ENCODE assay signal across 17 cellular contexts in genomic region chr10:99781734-99782429, GRCh38. TPM values are rescaled to one million over a fixed set of nuclear protein-coding genes. Genes with fewer than 3 reads are reported as not detected.
DNase-seq lines count a peak whose midpoint lies in the region; ATAC-seq and TF ChIP-seq lines count a peak whose summit lies in the region.
"Had no signal": no experiment of that assay in that cellular context is flagged by ENCODE, and none has a peak within 500 bp of the region (broad histone marks: within the 10 kb centered on the region; RNA-seq: fewer than 3 reads in every experiment).

No MANE protein-coding gene starts in this region.

- peaks cover 3% of the 10 kb centered on the region for H3K27me3 Mint-ChIP-seq in activated CD4-positive, alpha-beta T cell treated with anti-CD3 and anti-CD28 coated beads, Interleukin-2, amount 10 ng/mL, durations not matched to agents 24 days and 14 days

- H3K27me3 ChIP-seq in adipocyte (replicated peaks; ENCODE audit: control insufficient read depth, insufficient read depth, low read length), result no peaks in the 10 kb centered on the region
- no peaks in the 10 kb centered on the region for H3K27me3 ChIP-seq in liver (ENCODE audit: control insufficient read depth in 4 of 4, insufficient read depth in 4 of 4, low read length in 3 of 4)
- H3K27me3 ChIP-seq in suprapubic skin, result no peaks in the 10 kb centered on the region
- H3K27me3 ChIP-seq: BLaER1 treated with 17β-estradiol and CSF1 and Interleukin-3, amounts not matched to agents 10 nM and 100 nM; SJSA1 had no signal

- no peaks in the 10 kb centered on the region for H3K9me3 ChIP-seq in HEK293 (ENCODE audit: control insufficient read depth, insufficient read depth, low read depth, low read length)
- H3K9me3 ChIP-seq in adipocyte (ENCODE audit: control insufficient read depth, low read length), result no peaks in the 10 kb centered on the region
- H3K9me3 ChIP-seq in liver (ENCODE audit: control insufficient read depth in 4 of 4, low read length in 3 of 4), result no peaks in the 10 kb centered on the region
- H3K9me3 ChIP-seq in suprapubic skin, result no peaks in the 10 kb centered on the region
- H3K9me3 ChIP-seq: BLaER1 treated with 17β-estradiol and CSF1 and Interleukin-3, amounts not matched to agents 10 nM and 100 nM; SJSA1 had no signal

- CTCF ChIA-PET in HEK293 (lab: Yijun Ruan, JAX), result interaction anchor here (0.5 to 0.7 kb wide), 3 partner anchors 49 to 1337 kb away, joined by 3 read pairs; no protein-coding TSS in a partner anchor

- peak overlapping the region; percentile 98 for H3K9ac ChIP-seq in adipocyte (ENCODE audit: low read length)
- no peak overlapping the region for H3K9ac ChIP-seq in liver (ENCODE audit: low read depth in 1 of 2, low read length in 2 of 2)
- H3K9ac ChIP-seq: BLaER1 treated with 17β-estradiol and CSF1 and Interleukin-3, amounts not matched to agents 10 nM and 100 nM had no signal

- intact Hi-C loops in activated CD4-positive, alpha-beta T cell treated with anti-CD3 and anti-CD28 coated beads, Interleukin-2, amount 10 ng/mL, durations not matched to agents 24 days and 14 days (cut with micrococcal nuclease), result no loop called here

- no peak for TF ChIP-seq CTCF in HEK293 (tag by site-specific recombination; IDR thresholded peaks at IDR 0.05)
- no peak for TF ChIP-seq CTCF in liver (IDR thresholded peaks at IDR 0.05; ENCODE audit: low read depth, low read length, missing input control)
- no peak for TF ChIP-seq CTCF in suprapubic skin (IDR thresholded peaks at IDR 0.05)

- no peak overlapping the region for H3K27ac ChIP-seq in HEK293 (ENCODE audit: extremely low read depth, low read depth, low read length)
- H3K27ac ChIP-seq in liver (ENCODE audit: low read depth in 1 of 2, low read length in 2 of 2), result peak overlapping the region; percentile 68 to 76
- H3K27ac ChIP-seq in suprapubic skin, result peak overlapping the region; percentile 8
- H3K27ac ChIP-seq: BLaER1 treated with 17β-estradiol and CSF1 and Interleukin-3, amounts not matched to agents 10 nM and 100 nM had no signal

- DNase-seq in adipocyte (ENCODE audit: low read depth) (no peak), suprapubic skin (ENCODE audit: low spot score in 2 of 2) (no peak), NOMO-1 treated with DMSO at 0.1 percent for 48 hours (lab: John Stamatoyannopoulos, UW; ENCODE audit: unreplicated experiment) (no peak)
- no peak for DNase-seq in activated CD4-positive, alpha-beta T cell treated with anti-CD3 and anti-CD28 coated beads, Interleukin-2, amount 10 ng/mL, durations not matched to agents 24 days and 14 days
- DNase-seq in activated CD4-positive, alpha-beta T cell treated with anti-CD3 and anti-CD28 coated beads, Interleukin-2, amount 50 U/mL, for 1 hour, result no peak
- DNase-seq: H7, NCI-H1436, NCI-H2029 treated with DMSO at 0.1 percent for 48 hours, NCI-H2171 treated with DMSO at 0.1 percent for 48 hours, NCI-H446 treated with DMSO at 0.1 percent for 48 hours, NCI-H748 treated with DMSO at 0.1 percent for 48 hours had no signal

- H3K36me3 ChIP-seq in HEK293 (ENCODE audit: control insufficient read depth in 2 of 2, insufficient read depth in 1 of 2, low read length in 2 of 2), result no peaks in the 10 kb centered on the region
- no peaks in the 10 kb centered on the region for H3K36me3 ChIP-seq in adipocyte (ENCODE audit: control insufficient read depth, insufficient read depth, low read length, severe bottlenecking)
- peaks cover 0 to 9% (median 5%) of the 10 kb centered on the region in 4 donors for H3K36me3 ChIP-seq in liver (ENCODE audit: control insufficient read depth in 4 of 4, insufficient read depth in 3 of 4, low read depth in 1 of 4, low read length in 3 of 4)
- no peaks in the 10 kb centered on the region for H3K36me3 ChIP-seq in suprapubic skin
- H3K36me3 ChIP-seq: BLaER1 treated with 17β-estradiol and CSF1 and Interleukin-3, amounts not matched to agents 10 nM and 100 nM; SJSA1 had no signal

- ATAC-seq in HG03354 (IDR thresholded peaks at IDR 0.05; ENCODE audit: poor library complexity, severe bottlenecking, unreplicated experiment), result no peak
- ATAC-seq: K562 had no signal

- POLR2A ChIA-PET in HEK293 (lab: Yijun Ruan, JAX), result no interaction called here

- H3K36me3 Mint-ChIP-seq in activated CD4-positive, alpha-beta T cell treated with anti-CD3 and anti-CD28 coated beads, Interleukin-2, amount 10 ng/mL, durations not matched to agents 24 days and 14 days (ENCODE audit: low read depth), result no peaks in the 10 kb centered on the region

- H3K4me3 ChIP-seq in HEK293 (ENCODE audit: low read depth, low read length) (no peak overlapping the region), adipocyte (ENCODE audit: low read length) (peak overlapping the region; percentile 54), liver (ENCODE audit: low read depth in 1 of 3, low read length in 3 of 3) (peak overlapping the region in 1 of 3 donors; percentile 11), suprapubic skin (no peak overlapping the region)
- H3K4me3 ChIP-seq: BLaER1 treated with 17β-estradiol and CSF1 and Interleukin-3, amounts not matched to agents 10 nM and 100 nM; K562; SJSA1 had no signal

- H3K27ac Mint-ChIP-seq in activated CD4-positive, alpha-beta T cell treated with anti-CD3 and anti-CD28 coated beads, Interleukin-2, amount 10 ng/mL, durations not matched to agents 24 days and 14 days, result no peak overlapping the region

- WGBS in liver, result 61% methylated on average over 5 of the region's 5 CpGs
- 85% methylated on average over 5 of the region's 5 CpGs for WGBS in suprapubic skin

- no peak for TF ChIP-seq POLR2A in suprapubic skin (IDR thresholded peaks at IDR 0.05)

- TF ChIP-seq RAD21 in liver (IDR thresholded peaks at IDR 0.05), result no peak

- no peaks in the 10 kb centered on the region for H3K9me3 Mint-ChIP-seq in activated CD4-positive, alpha-beta T cell treated with anti-CD3 and anti-CD28 coated beads, Interleukin-2, amount 10 ng/mL, durations not matched to agents 24 days and 14 days

- peaks cover 10% of the 10 kb centered on the region for H3K4me1 ChIP-seq in HEK293 (ENCODE audit: control insufficient read depth, insufficient read depth, low read length)
- H3K4me1 ChIP-seq in adipocyte (ENCODE audit: control insufficient read depth, insufficient read depth, low read length), result peaks cover 86% of the 10 kb centered on the region
- H3K4me1 ChIP-seq in liver (ENCODE audit: control insufficient read depth in 4 of 4, insufficient read depth in 4 of 4, low read length in 3 of 4), result peaks cover 14 to 50% (median 38%) of the 10 kb centered on the region in 4 donors
- H3K4me1 ChIP-seq in suprapubic skin, result peaks cover 45% of the 10 kb centered on the region

- TF ChIP-seq EP300 in suprapubic skin (IDR thresholded peaks at IDR 0.05), result no peak

- peaks cover 5% of the 10 kb centered on the region for H3K4me1 Mint-ChIP-seq in activated CD4-positive, alpha-beta T cell treated with anti-CD3 and anti-CD28 coated beads, Interleukin-2, amount 10 ng/mL, durations not matched to agents 24 days and 14 days

- H3K4me3 Mint-ChIP-seq in activated CD4-positive, alpha-beta T cell treated with anti-CD3 and anti-CD28 coated beads, Interleukin-2, amount 10 ng/mL, durations not matched to agents 24 days and 14 days, result no peak overlapping the region

TF ChIP-seq in HEK293, 187 proteins besides CTCF, POLR2A, EP300 and RAD21 (continues in another document):
- TF ChIP-seq SCRT2 (tag by site-specific recombination; IDR thresholded peaks at IDR 0.05) (no peak), ZNF16 (tag by site-specific recombination; IDR thresholded peaks at IDR 0.05; ENCODE audit: low read depth) (no peak)

TF ChIP-seq in liver, 16 proteins besides CTCF, POLR2A, EP300 and RAD21:
- no peak for TF ChIP-seq TAF1 (conservative IDR thresholded peaks at IDR 0.05)
- no peak for TF ChIP-seq RXRA (IDR thresholded peaks at IDR 0.05)
- TF ChIP-seq ATF3 (IDR thresholded peaks at IDR 0.05), result no peak
- peak; percentile 80 for TF ChIP-seq NR2F2 (IDR thresholded peaks at IDR 0.05)
- TF ChIP-seq SP1 (IDR thresholded peaks at IDR 0.05), result no peak
TF ChIP-seq in liver: peak in this region for 1.

RNA-seq across cellular contexts. Expression of gene ABCC2, which starts 0.6 kb away (rescaled TPM):
- 100 to 1,000 TPM in 1 of 2 donors, 10 to 100 TPM in 1; 45.6 to 234 TPM for total RNA-seq in liver
- 10 to 100 TPM; 67.7 to 72.5 TPM for polyA plus RNA-seq in liver
- 1 to 10 TPM; 1.4 to 4.4 (median 2.7) TPM for total RNA-seq in suprapubic skin
- 0.73 and 1.3 TPM in 2 replicates for total RNA-seq in activated CD4-positive, alpha-beta T cell treated with anti-CD3 and anti-CD28 coated beads, Interleukin-2, amount 10 ng/mL, durations not matched to agents 24 days and 14 days

RNA-seq across cellular contexts. Expression of gene CUTC, which starts 49.8 kb away (rescaled TPM):
- total RNA-seq in liver, result 10 to 100 TPM; 10.3 to 19.6 TPM
- 10 to 100 TPM; 15.0 to 23.4 TPM for polyA plus RNA-seq in liver
- 10 to 100 TPM; 10.3 to 27.4 (median 15.1) TPM for total RNA-seq in suprapubic skin
- total RNA-seq in activated CD4-positive, alpha-beta T cell treated with anti-CD3 and anti-CD28 coated beads, Interleukin-2, amount 10 ng/mL, durations not matched to agents 24 days and 14 days, result 43.1 and 46.8 TPM in 2 replicates

RNA-seq across cellular contexts. Expression of gene COX15, which starts 50.0 kb away (rescaled TPM):
- total RNA-seq in liver, result 10 to 100 TPM; 22.6 to 25.2 TPM
- polyA plus RNA-seq in liver, result 10 to 100 TPM; 13.4 to 19.0 TPM
- total RNA-seq in suprapubic skin, result 10 to 100 TPM; 20.2 to 30.1 (median 25.6) TPM
- 40.7 and 41.1 TPM in 2 replicates for total RNA-seq in activated CD4-positive, alpha-beta T cell treated with anti-CD3 and anti-CD28 coated beads, Interleukin-2, amount 10 ng/mL, durations not matched to agents 24 days and 14 days

Comparison
In these comparisons a context has a peak if more than half of its experiments do, and no peak if none do; other contexts are left out.
1. RNA of gene ABCC2, which starts 0.6 kb away (total RNA-seq): 45.6 to 234 TPM in liver; 1.4 to 4.4 TPM in suprapubic skin and 0.73 to 1.3 TPM in activated CD4-positive, alpha-beta T cell treated with anti-CD3 and anti-CD28 coated beads, Interleukin-2, amount 10 ng/mL, durations not matched to agents 24 days and 14 days; every median in the first group is over 4 times any median in the second.